In the genomic region with DNA sequence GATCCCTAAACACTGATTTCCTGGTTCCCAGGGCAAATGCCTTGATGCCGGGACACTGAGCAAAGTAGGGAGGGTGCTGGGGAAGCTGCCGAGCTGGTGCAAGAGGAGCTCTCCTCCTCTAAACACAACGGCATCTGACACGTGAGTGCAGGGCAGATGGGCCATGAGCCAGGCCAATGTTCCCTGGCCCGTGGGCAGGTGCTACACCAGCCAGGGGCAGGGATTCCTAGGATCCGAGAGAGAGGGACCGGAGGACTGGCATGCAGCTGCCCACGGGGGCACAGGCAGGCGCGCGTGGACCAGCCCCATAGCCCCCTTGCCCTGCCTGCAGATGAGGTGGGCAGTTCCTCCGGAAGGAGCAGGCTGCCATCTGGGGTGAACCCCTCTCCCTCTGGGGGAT, we compare ENCODE assay signal across 18 cellular contexts.
"Had no signal": no experiment of that assay in that cellular context is flagged by ENCODE, and none has a peak within 500 bp of the region (broad histone marks: within the 10 kb centered on the region; RNA-seq: fewer than 3 reads in every experiment).

No MANE protein-coding gene starts in this region.

- H3K4me1 ChIP-seq: left ventricle myocardium inferior had no signal

- H3K27me3 ChIP-seq: dorsolateral prefrontal cortex, ovary had no signal

- H3K9me3 ChIP-seq: left ventricle myocardium inferior, ovary had no signal

- H3K27ac ChIP-seq: dorsolateral prefrontal cortex, left ventricle myocardium inferior, ovary had no signal

- H3K36me3 ChIP-seq: ovary had no signal

- ATAC-seq: naive thymus-derived CD4-positive, alpha-beta T cell; right cardiac atrium had no signal

- H3K4me3 ChIP-seq: dorsolateral prefrontal cortex, left ventricle myocardium inferior, lung, ovary had no signal

- FAIRE-seq: keratinocyte, small intestine, urothelium cell line had no signal

- DNase-seq: cortex of kidney; dorsolateral prefrontal cortex; effector CD8-positive, alpha-beta T cell; foreskin melanocyte; immature natural killer cell; left ventricle myocardium inferior; mesendoderm; naive thymus-derived CD4-positive, alpha-beta T cell; nephron progenitor cell; ovary; small intestine; stimulated activated CD4-positive, alpha-beta T cell treated with anti-CD3 and anti-CD28 coated beads, Interleukin-12 subunit alpha, Interleukin-12 subunit beta, amount 100 ng/mL, for 4 hours; stimulated activated CD4-positive, alpha-beta T cell treated with anti-CD3 and anti-CD28 coated beads, Interleukin-2, amount 100 ng/mL, for 48 hours; stimulated activated naive CD4-positive, alpha-beta T cell treated with Interleukin-2 at 50 U/mL for 16 hours had no signal
